10 cellular contexts compared by ENCODE assay signal in the genomic region with DNA sequence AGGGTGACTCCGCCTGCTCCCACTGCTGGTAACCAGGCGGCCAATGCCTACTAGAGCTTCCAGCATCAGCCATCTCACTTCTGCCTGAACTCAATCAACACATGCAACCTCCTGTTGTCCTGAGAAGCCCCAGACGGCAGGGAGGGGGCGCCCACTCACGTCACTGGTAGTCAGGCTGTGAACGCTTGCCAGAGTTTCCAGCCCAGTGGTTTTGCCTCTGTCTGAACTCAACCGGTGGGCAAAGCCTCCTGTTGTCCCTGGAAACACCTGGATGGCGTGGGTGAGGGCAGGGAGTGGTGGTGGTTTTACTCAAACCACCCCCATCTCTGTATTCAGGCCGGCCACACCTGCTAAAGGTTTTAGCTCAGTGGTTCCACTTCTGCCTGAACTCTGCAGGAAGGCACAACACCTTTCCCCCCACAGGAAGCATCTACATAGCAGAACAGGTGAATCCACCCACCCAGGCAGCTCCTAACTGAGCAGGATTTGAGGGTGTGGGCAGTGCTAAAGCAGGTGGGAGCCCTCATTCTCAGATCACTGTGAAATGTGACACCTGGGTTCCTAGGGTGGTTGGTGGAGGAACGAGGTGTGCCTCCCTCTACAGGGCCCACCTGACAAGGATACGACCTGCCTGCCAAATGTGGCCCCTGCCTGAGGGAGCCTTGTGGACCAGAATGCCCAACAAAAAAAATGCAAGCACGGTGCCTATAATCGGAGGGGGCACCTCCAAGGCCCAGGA.
DNase-seq lines count a peak whose midpoint lies in the region; ATAC-seq, FAIRE-seq and TF ChIP-seq lines count a peak whose summit lies in the region.
"Had no signal": no experiment of that assay in that cellular context is flagged by ENCODE, and none has a peak within 500 bp of the region (broad histone marks: within the 10 kb centered on the region; RNA-seq: fewer than 3 reads in every experiment).

No MANE protein-coding gene starts in this region.

- ATAC-seq in GM18870 (IDR thresholded peaks at IDR 0.05; ENCODE audit: unreplicated experiment): peak; percentile 45
- peak; percentile 12 for ATAC-seq in HG02588 (IDR thresholded peaks at IDR 0.05; ENCODE audit: unreplicated experiment)
- no peak for ATAC-seq in GM18861 (IDR thresholded peaks at IDR 0.05; ENCODE audit: unreplicated experiment)
- ATAC-seq: CD8-positive, alpha-beta T cell had no signal

- no peak for TF ChIP-seq CTCF in kidney (IDR thresholded peaks at IDR 0.05; ENCODE audit: borderline replicate concordance, extremely low read depth, insufficient read depth)
- no peak for TF ChIP-seq CTCF in type B pancreatic cell (conservative IDR thresholded peaks at IDR 0.05)

- DNase-seq in kidney: peak; percentile 78
- DNase-seq in type B pancreatic cell (ENCODE audit: extremely low spot score, unreplicated experiment): no peak
- no peak for DNase-seq in SIG-M5 (lab: John Stamatoyannopoulos, UW)
- DNase-seq in NCI-H2171 treated with DMSO at 0.1 percent for 48 hours (lab: John Stamatoyannopoulos, UW): no peak
- DNase-seq: CD8-positive, alpha-beta T cell had no signal

- H3K36me3 Mint-ChIP-seq in type B pancreatic cell: no peaks in the 10 kb centered on the region
- H3K36me3 Mint-ChIP-seq: CD8-positive, alpha-beta T cell had no signal

- TF ChIP-seq EP300 in Ishikawa (IDR thresholded peaks at IDR 0.05; ENCODE audit: borderline replicate concordance): peak; percentile 68

- no peak for TF ChIP-seq RAD21 in Ishikawa (IDR thresholded peaks at IDR 0.05; ENCODE audit: low read depth)

- no peaks in the 10 kb centered on the region for H3K4me1 Mint-ChIP-seq in type B pancreatic cell (ENCODE audit: unreplicated experiment)

- intact Hi-C loops in kidney (cut with DNase I): no loop called here

- H3K27ac ChIP-seq in kidney (ENCODE audit: low read depth in 2 of 2, low read length in 2 of 2): no peak overlapping the region
- H3K27ac ChIP-seq: esophagus muscularis mucosa had no signal

- no peak overlapping the region for H3K4me3 ChIP-seq in kidney (ENCODE audit: low read length in 2 of 2)
- H3K4me3 ChIP-seq: esophagus muscularis mucosa had no signal

- H3K9me3 Mint-ChIP-seq in type B pancreatic cell: peaks cover 12% of the 10 kb centered on the region

- H3K27ac Mint-ChIP-seq in type B pancreatic cell: no peak overlapping the region
- H3K27ac Mint-ChIP-seq: CD8-positive, alpha-beta T cell had no signal

- H3K36me3 ChIP-seq in kidney (ENCODE audit: control insufficient read depth in 1 of 2, insufficient read depth in 2 of 2, low read length in 2 of 2): no peaks in the 10 kb centered on the region
- H3K36me3 ChIP-seq: esophagus muscularis mucosa had no signal

- H3K27me3 Mint-ChIP-seq in type B pancreatic cell: no peaks in the 10 kb centered on the region

- no peaks in the 10 kb centered on the region for H3K4me1 ChIP-seq in kidney (ENCODE audit: control insufficient read depth in 1 of 2, insufficient read depth in 1 of 2, low read depth in 1 of 2, low read length in 2 of 2)
- H3K4me1 ChIP-seq: esophagus muscularis mucosa had no signal

- H3K9ac ChIP-seq in kidney (ENCODE audit: low read length in 2 of 2): no peak overlapping the region

- peaks cover 5 to 8% of the 10 kb centered on the region in 2 donors for H3K9me3 ChIP-seq in kidney (ENCODE audit: control insufficient read depth in 1 of 2, low read length in 2 of 2)

- no peak overlapping the region for H3K4me3 Mint-ChIP-seq in type B pancreatic cell
- H3K4me3 Mint-ChIP-seq: CD8-positive, alpha-beta T cell had no signal

- no peak for FAIRE-seq in kidney (lab: Jason Lieb, UNC)

TF ChIP-seq in Ishikawa, 13 proteins besides CTCF, POLR2A, EP300 and RAD21:
- TF ChIP-seq TAF1 (IDR thresholded peaks at IDR 0.05; ENCODE audit: low read depth): no peak
- TF ChIP-seq, protein P1, sequence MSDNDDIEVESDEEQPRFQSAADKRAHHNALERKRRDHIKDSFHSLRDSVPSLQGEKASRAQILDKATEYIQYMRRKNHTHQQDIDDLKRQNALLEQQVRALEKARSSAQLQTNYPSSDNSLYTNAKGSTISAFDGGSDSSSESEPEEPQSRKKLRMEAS (IDR thresholded peaks at IDR 0.05): peak; percentile 43; the same call in 1 of the 2 replicates
- peak; percentile 76 for TF ChIP-seq EGR1 (IDR thresholded peaks at IDR 0.05)
- no peak; the same call in 1 of the 2 replicates for TF ChIP-seq TEAD4 (IDR thresholded peaks at IDR 0.05)
- TF ChIP-seq FOXM1 (IDR thresholded peaks at IDR 0.05; ENCODE audit: borderline replicate concordance, low read depth): no peak
- TF ChIP-seq NFIC (IDR thresholded peaks at IDR 0.05): peak; percentile 51
- no peak for TF ChIP-seq YY1 (IDR thresholded peaks at IDR 0.05; ENCODE audit: low read depth)
- TF ChIP-seq CEBPB (IDR thresholded peaks at IDR 0.05): no peak
- TF ChIP-seq, protein P2, sequence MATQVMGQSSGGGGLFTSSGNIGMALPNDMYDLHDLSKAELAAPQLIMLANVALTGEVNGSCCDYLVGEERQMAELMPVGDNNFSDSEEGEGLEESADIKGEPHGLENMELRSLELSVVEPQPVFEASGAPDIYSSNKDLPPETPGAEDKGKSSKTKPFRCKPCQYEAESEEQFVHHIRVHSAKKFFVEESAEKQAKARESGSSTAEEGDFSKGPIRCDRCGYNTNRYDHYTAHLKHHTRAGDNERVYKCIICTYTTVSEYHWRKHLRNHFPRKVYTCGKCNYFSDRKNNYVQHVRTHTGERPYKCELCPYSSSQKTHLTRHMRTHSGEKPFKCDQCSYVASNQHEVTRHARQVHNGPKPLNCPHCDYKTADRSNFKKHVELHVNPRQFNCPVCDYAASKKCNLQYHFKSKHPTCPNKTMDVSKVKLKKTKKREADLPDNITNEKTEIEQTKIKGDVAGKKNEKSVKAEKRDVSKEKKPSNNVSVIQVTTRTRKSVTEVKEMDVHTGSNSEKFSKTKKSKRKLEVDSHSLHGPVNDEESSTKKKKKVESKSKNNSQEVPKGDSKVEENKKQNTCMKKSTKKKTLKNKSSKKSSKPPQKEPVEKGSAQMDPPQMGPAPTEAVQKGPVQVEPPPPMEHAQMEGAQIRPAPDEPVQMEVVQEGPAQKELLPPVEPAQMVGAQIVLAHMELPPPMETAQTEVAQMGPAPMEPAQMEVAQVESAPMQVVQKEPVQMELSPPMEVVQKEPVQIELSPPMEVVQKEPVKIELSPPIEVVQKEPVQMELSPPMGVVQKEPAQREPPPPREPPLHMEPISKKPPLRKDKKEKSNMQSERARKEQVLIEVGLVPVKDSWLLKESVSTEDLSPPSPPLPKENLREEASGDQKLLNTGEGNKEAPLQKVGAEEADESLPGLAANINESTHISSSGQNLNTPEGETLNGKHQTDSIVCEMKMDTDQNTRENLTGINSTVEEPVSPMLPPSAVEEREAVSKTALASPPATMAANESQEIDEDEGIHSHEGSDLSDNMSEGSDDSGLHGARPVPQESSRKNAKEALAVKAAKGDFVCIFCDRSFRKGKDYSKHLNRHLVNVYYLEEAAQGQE (IDR thresholded peaks at IDR 0.05; ENCODE audit: low read depth): no peak
- TF ChIP-seq ZBTB7A (IDR thresholded peaks at IDR 0.05; ENCODE audit: low read depth): no peak
- TF ChIP-seq TCF12 (IDR thresholded peaks at IDR 0.05; ENCODE audit: low read depth): peak; percentile 83
TF ChIP-seq in Ishikawa: peak in this region for 4.
